Comparison of ENCODE assay signal across 9 cellular contexts in genomic region chr3:71978150-71978721, GRCh38.
DNase-seq lines count a peak whose midpoint lies in the region; ATAC-seq and TF ChIP-seq lines count a peak whose summit lies in the region.
"Had no signal": no experiment of that assay in that cellular context is flagged by ENCODE, and none has a peak within 500 bp of the region (broad histone marks: within the 10 kb centered on the region; RNA-seq: fewer than 3 reads in every experiment).

No MANE protein-coding gene starts in this region.

- 77% methylated on average over 7 of the region's 7 CpGs for WGBS in esophagus muscularis mucosa

- ATAC-seq in activated CD4-positive, CD25-positive, alpha-beta regulatory T cell treated with anti-CD3 and anti-CD28 coated beads, Interleukin-2, amount 50 U/mL, for 24 hours: peak; percentile 77 to 83
- ATAC-seq in GM21367 (IDR thresholded peaks at IDR 0.05; ENCODE audit: unreplicated experiment) (peak; percentile 77), HG03159 (IDR thresholded peaks at IDR 0.05; ENCODE audit: unreplicated experiment) (peak; percentile 77)

- H3K27ac ChIP-seq in esophagus muscularis mucosa (replicated peaks in 1 of 4): no peak overlapping the region

- H3K9me3 ChIP-seq in esophagus muscularis mucosa: peaks cover 0 to 6% (median 0%) of the 10 kb centered on the region in 4 donors

- no peak for TF ChIP-seq POLR2A in esophagus muscularis mucosa (IDR thresholded peaks at IDR 0.05; ENCODE audit: low read depth)

- no peak for DNase-seq in activated CD4-positive, CD25-positive, alpha-beta regulatory T cell (lab: John Stamatoyannopoulos, UW)
- DNase-seq in germinal center (ENCODE audit: low spot score): peak; percentile 63
- no peak for DNase-seq in NCI-H2196 treated with DMSO at 0.1 percent for 48 hours (lab: John Stamatoyannopoulos, UW; ENCODE audit: unreplicated experiment)
- no peak for DNase-seq in esophagus muscularis mucosa (ENCODE audit: extremely low spot score)
- DNase-seq in RKO (ENCODE audit: low spot score): no peak
- DNase-seq: NCI-H510A had no signal

- H3K4me1 ChIP-seq in esophagus muscularis mucosa: no peaks in the 10 kb centered on the region

- TF ChIP-seq CTCF in esophagus muscularis mucosa (IDR thresholded peaks at IDR 0.05): no peak

- H3K36me3 ChIP-seq in esophagus muscularis mucosa: no peaks in the 10 kb centered on the region

- TF ChIP-seq EP300 in esophagus muscularis mucosa (IDR thresholded peaks at IDR 0.05): no peak

- no peak overlapping the region for H3K4me3 ChIP-seq in esophagus muscularis mucosa

- H3K27me3 ChIP-seq in esophagus muscularis mucosa: no peaks in the 10 kb centered on the region

- intact Hi-C loops in esophagus muscularis mucosa (cut with DNase I): no loop called here
